In genomic region chr1:55896210-55896609, GRCh38 we compare ENCODE assay signal across 27 cellular contexts.
"Had no signal": no experiment of that assay in that cellular context is flagged by ENCODE, and none has a peak within 500 bp of the region (broad histone marks: within the 10 kb centered on the region; RNA-seq: fewer than 3 reads in every experiment).

No MANE protein-coding gene starts in this region.

- H3K4me3 Mint-ChIP-seq: endodermal cell, immature natural killer cell, mesothelial cell of epicardium, naive B cell had no signal

- FAIRE-seq: colon had no signal

- DNase-seq: dermis blood vessel endothelial cell; dorsolateral prefrontal cortex; effector CD4-positive, alpha-beta T cell; effector memory CD4-positive, alpha-beta T cell; endodermal cell; erythroblast; esophagus squamous epithelium; foreskin fibroblast; foreskin melanocyte; heart left ventricle; hypothalamus; immature natural killer cell; islet precursor cell; left cardiac atrium; left lung; left ventricle myocardium superior; lower lobe of right lung; mesenchymal stem cell; mucosa of descending colon; naive B cell had no signal

- H3K36me3 Mint-ChIP-seq: immature natural killer cell had no signal

- H3K4me1 Mint-ChIP-seq: endodermal cell, immature natural killer cell, mesothelial cell of epicardium, naive B cell had no signal

- H3K36me3 ChIP-seq: esophagus squamous epithelium, gastroesophageal sphincter, heart left ventricle, left lung, lower lobe of right lung had no signal

- H2AFZ ChIP-seq: hepatocyte had no signal

- H3K27me3 ChIP-seq: esophagus squamous epithelium, gastroesophageal sphincter, heart left ventricle, hepatocyte, left lung had no signal

- H3K27ac Mint-ChIP-seq: endodermal cell, immature natural killer cell, mesothelial cell of epicardium, naive B cell had no signal

- H3K4me1 ChIP-seq: esophagus squamous epithelium, gastroesophageal sphincter, heart left ventricle, left lung, lower lobe of right lung had no signal

- H3K4me3 ChIP-seq: coronary artery, dorsolateral prefrontal cortex, esophagus squamous epithelium, gastroesophageal sphincter, heart left ventricle, hepatocyte, left lung, lower lobe of right lung, mucosa of descending colon had no signal

- H3K79me2 ChIP-seq: hepatocyte had no signal

- H3K4me2 ChIP-seq: hepatocyte had no signal

- ATAC-seq: esophagus mucosa, gastroesophageal sphincter, heart left ventricle, left cardiac atrium, left lung, left ventricle myocardium superior, lower lobe of right lung, mucosa of descending colon had no signal

- H3K27ac ChIP-seq: coronary artery, dorsolateral prefrontal cortex, epithelial cell of prostate, esophagus squamous epithelium, gastroesophageal sphincter, heart left ventricle, hepatocyte, left lung, lower lobe of right lung had no signal
